In the genomic region with DNA sequence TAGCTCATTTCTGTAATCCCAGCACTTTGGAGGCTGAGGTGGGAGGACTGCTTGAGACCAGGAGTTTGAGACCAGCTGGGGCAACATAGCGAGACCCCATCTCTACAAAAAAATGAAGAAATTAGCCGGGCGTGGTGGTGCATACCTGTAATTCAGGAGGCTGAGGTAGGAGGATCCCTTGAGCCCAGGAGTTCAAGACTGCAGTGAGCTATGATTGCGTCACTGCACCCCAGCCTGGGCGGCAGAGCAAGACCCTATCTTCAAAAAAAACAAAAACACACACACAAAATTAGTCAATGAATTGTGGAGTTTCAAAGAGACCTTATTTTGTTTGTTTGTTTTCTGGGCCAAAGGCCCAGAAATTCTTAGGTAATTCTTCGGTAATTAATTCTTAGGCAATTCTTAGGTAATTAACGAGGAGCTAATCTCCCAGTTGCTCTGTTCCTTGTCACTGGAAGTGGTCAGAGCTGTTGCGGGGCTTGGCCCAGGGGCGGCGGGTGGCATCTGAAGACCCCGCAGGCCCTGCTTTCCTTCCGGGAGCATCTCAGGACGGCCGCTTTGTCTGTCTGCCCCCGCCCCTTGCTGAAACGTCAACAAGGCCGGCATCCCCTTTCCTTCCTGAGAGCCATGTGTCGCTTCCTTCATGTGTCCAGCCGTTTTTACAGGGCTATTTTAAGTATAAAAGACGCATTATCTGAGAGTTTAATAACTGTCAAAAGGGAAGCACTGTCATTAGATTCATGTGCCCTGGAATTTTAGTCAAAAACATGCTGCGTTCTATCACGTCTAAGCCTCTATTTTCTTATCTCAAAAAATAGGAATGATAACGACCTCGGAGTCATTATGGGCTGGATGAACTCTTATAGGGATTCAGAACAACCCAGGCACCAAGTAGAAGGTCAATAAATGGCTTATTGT, we compare ENCODE assay signal across 2 cellular contexts.
TF ChIP-seq lines count a peak whose summit lies in the region.

No MANE protein-coding gene starts in this region.

TF ChIP-seq in H1, 55 proteins besides CTCF, POLR2A, EP300 and RAD21:
- TF ChIP-seq CBX5 (IDR thresholded peaks at IDR 0.05; ENCODE audit: low read depth, low read length) (no peak), CHD1 (IDR thresholded peaks at IDR 0.05; ENCODE audit: low read depth, low read length) (no peak), CBX8 (IDR thresholded peaks at IDR 0.05; ENCODE audit: borderline replicate concordance, low read depth, low read length) (no peak), KDM1A (IDR thresholded peaks at IDR 0.05; ENCODE audit: borderline replicate concordance, low read length) (peak; percentile 86), CEBPB (IDR thresholded peaks at IDR 0.05; ENCODE audit: low read depth, low read length) (peak; percentile 74; the same call in 1 of the 2 replicates), GABPA (IDR thresholded peaks at IDR 0.05; ENCODE audit: borderline replicate concordance, insufficient read depth, low read length) (no peak), NRF1 (IDR thresholded peaks at IDR 0.05; ENCODE audit: low read depth, low read length) (no peak), TAF7 (optimal IDR thresholded peaks at IDR 0.05; ENCODE audit: borderline replicate concordance, low read depth, low read length) (no peak)

TF ChIP-seq in liver, 16 proteins besides CTCF, POLR2A, EP300 and RAD21:
- TF ChIP-seq, protein P1, sequence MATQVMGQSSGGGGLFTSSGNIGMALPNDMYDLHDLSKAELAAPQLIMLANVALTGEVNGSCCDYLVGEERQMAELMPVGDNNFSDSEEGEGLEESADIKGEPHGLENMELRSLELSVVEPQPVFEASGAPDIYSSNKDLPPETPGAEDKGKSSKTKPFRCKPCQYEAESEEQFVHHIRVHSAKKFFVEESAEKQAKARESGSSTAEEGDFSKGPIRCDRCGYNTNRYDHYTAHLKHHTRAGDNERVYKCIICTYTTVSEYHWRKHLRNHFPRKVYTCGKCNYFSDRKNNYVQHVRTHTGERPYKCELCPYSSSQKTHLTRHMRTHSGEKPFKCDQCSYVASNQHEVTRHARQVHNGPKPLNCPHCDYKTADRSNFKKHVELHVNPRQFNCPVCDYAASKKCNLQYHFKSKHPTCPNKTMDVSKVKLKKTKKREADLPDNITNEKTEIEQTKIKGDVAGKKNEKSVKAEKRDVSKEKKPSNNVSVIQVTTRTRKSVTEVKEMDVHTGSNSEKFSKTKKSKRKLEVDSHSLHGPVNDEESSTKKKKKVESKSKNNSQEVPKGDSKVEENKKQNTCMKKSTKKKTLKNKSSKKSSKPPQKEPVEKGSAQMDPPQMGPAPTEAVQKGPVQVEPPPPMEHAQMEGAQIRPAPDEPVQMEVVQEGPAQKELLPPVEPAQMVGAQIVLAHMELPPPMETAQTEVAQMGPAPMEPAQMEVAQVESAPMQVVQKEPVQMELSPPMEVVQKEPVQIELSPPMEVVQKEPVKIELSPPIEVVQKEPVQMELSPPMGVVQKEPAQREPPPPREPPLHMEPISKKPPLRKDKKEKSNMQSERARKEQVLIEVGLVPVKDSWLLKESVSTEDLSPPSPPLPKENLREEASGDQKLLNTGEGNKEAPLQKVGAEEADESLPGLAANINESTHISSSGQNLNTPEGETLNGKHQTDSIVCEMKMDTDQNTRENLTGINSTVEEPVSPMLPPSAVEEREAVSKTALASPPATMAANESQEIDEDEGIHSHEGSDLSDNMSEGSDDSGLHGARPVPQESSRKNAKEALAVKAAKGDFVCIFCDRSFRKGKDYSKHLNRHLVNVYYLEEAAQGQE (IDR thresholded peaks at IDR 0.05), result no peak
- TF ChIP-seq YY1 (IDR thresholded peaks at IDR 0.05) (no peak), TAF1 (conservative IDR thresholded peaks at IDR 0.05) (no peak), RXRA (IDR thresholded peaks at IDR 0.05) (peak; percentile 49 to 52), GABPA (IDR thresholded peaks at IDR 0.05 in 1 of 2, conservative IDR thresholded peaks at IDR 0.05 in 1 of 2) (no peak), JUND (IDR thresholded peaks at IDR 0.05) (no peak), FOXA2 (IDR thresholded peaks at IDR 0.05) (no peak), NR2F2 (IDR thresholded peaks at IDR 0.05) (peak; percentile 42), HNF4A (conservative IDR thresholded peaks at IDR 0.05) (peak in 1 of 2 donors; percentile 13), EGR1 (IDR thresholded peaks at IDR 0.05; ENCODE audit: low read depth in 2 of 2) (no peak), HNF4G (IDR thresholded peaks at IDR 0.05) (no peak), SP1 (IDR thresholded peaks at IDR 0.05) (no peak), FOXA1 (IDR thresholded peaks at IDR 0.05) (no peak)
- TF ChIP-seq, protein P2, sequence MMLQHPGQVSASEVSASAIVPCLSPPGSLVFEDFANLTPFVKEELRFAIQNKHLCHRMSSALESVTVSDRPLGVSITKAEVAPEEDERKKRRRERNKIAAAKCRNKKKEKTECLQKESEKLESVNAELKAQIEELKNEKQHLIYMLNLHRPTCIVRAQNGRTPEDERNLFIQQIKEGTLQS (IDR thresholded peaks at IDR 0.05), result peak; percentile 30
- TF ChIP-seq, protein P3, sequence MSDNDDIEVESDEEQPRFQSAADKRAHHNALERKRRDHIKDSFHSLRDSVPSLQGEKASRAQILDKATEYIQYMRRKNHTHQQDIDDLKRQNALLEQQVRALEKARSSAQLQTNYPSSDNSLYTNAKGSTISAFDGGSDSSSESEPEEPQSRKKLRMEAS (IDR thresholded peaks at IDR 0.05), result no peak
- TF ChIP-seq, protein P4, sequence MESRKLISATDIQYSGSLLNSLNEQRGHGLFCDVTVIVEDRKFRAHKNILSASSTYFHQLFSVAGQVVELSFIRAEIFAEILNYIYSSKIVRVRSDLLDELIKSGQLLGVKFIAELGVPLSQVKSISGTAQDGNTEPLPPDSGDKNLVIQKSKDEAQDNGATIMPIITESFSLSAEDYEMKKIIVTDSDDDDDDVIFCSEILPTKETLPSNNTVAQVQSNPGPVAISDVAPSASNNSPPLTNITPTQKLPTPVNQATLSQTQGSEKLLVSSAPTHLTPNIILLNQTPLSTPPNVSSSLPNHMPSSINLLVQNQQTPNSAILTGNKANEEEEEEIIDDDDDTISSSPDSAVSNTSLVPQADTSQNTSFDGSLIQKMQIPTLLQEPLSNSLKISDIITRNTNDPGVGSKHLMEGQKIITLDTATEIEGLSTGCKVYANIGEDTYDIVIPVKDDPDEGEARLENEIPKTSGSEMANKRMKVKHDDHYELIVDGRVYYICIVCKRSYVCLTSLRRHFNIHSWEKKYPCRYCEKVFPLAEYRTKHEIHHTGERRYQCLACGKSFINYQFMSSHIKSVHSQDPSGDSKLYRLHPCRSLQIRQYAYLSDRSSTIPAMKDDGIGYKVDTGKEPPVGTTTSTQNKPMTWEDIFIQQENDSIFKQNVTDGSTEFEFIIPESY (IDR thresholded peaks at IDR 0.05), result no peak
